Comparison of ENCODE assay signal across 22 cellular contexts in genomic region chr1:110387048-110387748, GRCh38. TPM values are rescaled to one million over a fixed set of nuclear protein-coding genes. Genes with fewer than 3 reads are reported as not detected.
DNase-seq lines count a peak whose midpoint lies in the region; ATAC-seq, FAIRE-seq and TF ChIP-seq lines count a peak whose summit lies in the region.
"Had no signal": no experiment of that assay in that cellular context is flagged by ENCODE, and none has a peak within 500 bp of the region (broad histone marks: within the 10 kb centered on the region; RNA-seq: fewer than 3 reads in every experiment).

No MANE protein-coding gene starts in this region.

- CTCF ChIA-PET in activated CD8-positive, alpha-beta T cell treated with anti-CD3 and anti-CD28 coated beads for 36 hours (lab: Charles Lee) = interaction anchor here (0.9 to 1.8 kb wide), 8 partner anchors 27 to 190 kb away, joined by 3 to 4 read pairs (median 3); no protein-coding TSS in a partner anchor
- CTCF ChIA-PET in activated CD8-positive, alpha-beta T cell treated with anti-CD3 and anti-CD28 coated beads, Interleukin-2, amount 10 ng/mL, durations not matched to agents 7 days and 5 days (lab: Charles Lee) = interaction anchor here (0.7 to 1.9 kb wide), 5 partner anchors 8 to 180 kb away, joined by 3 to 6 read pairs (median 4); no protein-coding TSS in a partner anchor
- CTCF ChIA-PET in A549 (lab: Yijun Ruan, JAX) (interaction anchor here (0.7 to 1.3 kb wide), 4 partner anchors 16 to 299 kb away, joined by 3 to 5 read pairs (median 4); no protein-coding TSS in a partner anchor), GM12878 (lab: Yijun Ruan, JAX) (interaction anchor here (0.6 to 2.8 kb wide), 7 partner anchors 10 to 179 kb away, joined by 3 to 14 read pairs (median 4); no protein-coding TSS in a partner anchor)

- H3K9me3 ChIP-seq in A549 (no peaks in the 10 kb centered on the region), OCI-LY1 (ENCODE audit: low read length) (no peaks in the 10 kb centered on the region), GM12878 (replicated peaks; ENCODE audit: control insufficient read depth, insufficient read depth, low read length) (no peaks in the 10 kb centered on the region), upper lobe of left lung (no peaks in the 10 kb centered on the region)
- H3K9me3 ChIP-seq: BLaER1 had no signal

- no peak overlapping the region for H2AFZ ChIP-seq in OCI-LY1 (ENCODE audit: low read length)
- no peak overlapping the region for H2AFZ ChIP-seq in GM12878 (ENCODE audit: control insufficient read depth, low read depth, low read length)
- H2AFZ ChIP-seq: GM23248 had no signal

- RAD21 ChIA-PET in GM12878 (lab: Charles Lee; ENCODE audit: unreplicated experiment) = interaction anchor here (1.0 to 2.1 kb wide), 4 partner anchors 21 to 49 kb away, joined by 3 to 8 read pairs (median 4); partner anchors contain the start of gene RBM15

- no peaks in the 10 kb centered on the region for H3K27me3 Mint-ChIP-seq in activated CD8-positive, alpha-beta T cell treated with anti-CD3 and anti-CD28 coated beads for 36 hours
- H3K27me3 Mint-ChIP-seq in activated CD8-positive, alpha-beta T cell treated with anti-CD3 and anti-CD28 coated beads, Interleukin-2, amount 10 ng/mL, durations not matched to agents 7 days and 5 days (ENCODE audit: low read depth) = no peaks in the 10 kb centered on the region
- peaks cover 1 to 2% (median 2%) of the 10 kb centered on the region in 3 donors for H3K27me3 Mint-ChIP-seq in immature natural killer cell (ENCODE audit: low read depth in 3 of 3)

- no peak for TF ChIP-seq CTCF in activated CD8-positive, alpha-beta T cell treated with anti-CD3 and anti-CD28 coated beads for 36 hours (IDR thresholded peaks at IDR 0.05)
- TF ChIP-seq CTCF in A549 (IDR thresholded peaks at IDR 0.05) (no peak), OCI-LY1 (IDR thresholded peaks at IDR 0.05; ENCODE audit: low read length) (no peak), GM12878 (IDR thresholded peaks at IDR 0.05 in 2 of 3, conservative IDR thresholded peaks at IDR 0.05 in 1 of 3; ENCODE audit: control insufficient read depth in 2 of 3, extremely low read depth in 1 of 3, insufficient read depth in 1 of 3, low read depth in 3 of 3, low read length in 3 of 3) (no peak), upper lobe of left lung (IDR thresholded peaks at IDR 0.05) (no peak)

- H3K27ac ChIP-seq in A549 = no peak overlapping the region; a peak in 1 of 6 replicates
- H3K27ac ChIP-seq in OCI-LY1 (ENCODE audit: low read depth, low read length, poor library complexity, severe bottlenecking) = peak overlapping the region; percentile 85
- no peak overlapping the region for H3K27ac ChIP-seq in GM12878 (ENCODE audit: control insufficient read depth, insufficient read depth)
- no peak overlapping the region for H3K27ac ChIP-seq in upper lobe of left lung
- H3K27ac ChIP-seq: BLaER1, GM23248 had no signal

- no TSS peak for BruUV-seq in GM12878 (replicated peaks; lab: Mats Ljungman, UMichigan)

- peak; percentile 34 for ATAC-seq in activated CD8-positive, alpha-beta T cell treated with anti-CD3 and anti-CD28 coated beads for 36 hours
- ATAC-seq in activated CD8-positive, alpha-beta T cell treated with anti-CD3 and anti-CD28 coated beads, Interleukin-2, amount 10 ng/mL, durations not matched to agents 7 days and 5 days = no peak
- no peak for ATAC-seq in A549
- no peak for ATAC-seq in GM12878
- ATAC-seq in upper lobe of left lung (ENCODE audit: low FRiP score in 2 of 2) = no peak
- ATAC-seq: CD8-positive, alpha-beta T cell; Panc1 had no signal

- TF ChIP-seq RAD21 in A549 (conservative IDR thresholded peaks at IDR 0.05 in 1 of 2, IDR thresholded peaks at IDR 0.05 in 1 of 2) (no peak), GM12878 (IDR thresholded peaks at IDR 0.05; ENCODE audit: insufficient read depth, low read depth, low read length) (no peak)

- DNase-seq in activated CD8-positive, alpha-beta T cell treated with anti-CD3 and anti-CD28 coated beads for 36 hours = no peak
- DNase-seq in activated CD8-positive, alpha-beta T cell treated with anti-CD3 and anti-CD28 coated beads, Interleukin-2, amount 10 ng/mL, durations not matched to agents 7 days and 5 days = no peak
- no peak for DNase-seq in A549 (ENCODE audit: low read depth in 1 of 2, low spot score in 1 of 2)
- no peak for DNase-seq in GM12878 (ENCODE audit: low read depth, low spot score)
- DNase-seq in immature natural killer cell = no peak
- DNase-seq in RCC 7860 (ENCODE audit: low spot score) = no peak
- no peak for DNase-seq in upper lobe of left lung
- DNase-seq: 8988T; CD8-positive, alpha-beta T cell; DMS79; GM23248; HCEC 1CT; KG1; NCI-H1436 treated with DMSO at 0.1 percent for 48 hours; NCI-H2029 treated with DMSO at 0.1 percent for 48 hours; NCI-H2171 treated with DMSO at 0.1 percent for 48 hours; NCI-H748 treated with DMSO at 0.1 percent for 48 hours; Right ventricle myocardium superior had no signal

- WGBS in A549 (ENCODE audit: missing lambda C conversion rate) = 100% methylated on average over 1 of the region's 1 CpG
- whole genome bisulfite sequencing in GM12878 (ENCODE audit: insufficient coverage, insufficient replicate concordance, low lambda C conversion rate, missing lambda C conversion rate) = 100% methylated on average over 1 of the region's 1 CpG
- 100% methylated on average over 1 of the region's 1 CpG for WGBS in upper lobe of left lung, 2 donors

- no peaks in the 10 kb centered on the region for H3K9me3 Mint-ChIP-seq in activated CD8-positive, alpha-beta T cell treated with anti-CD3 and anti-CD28 coated beads for 36 hours
- no peaks in the 10 kb centered on the region for H3K9me3 Mint-ChIP-seq in activated CD8-positive, alpha-beta T cell treated with anti-CD3 and anti-CD28 coated beads, Interleukin-2, amount 10 ng/mL, durations not matched to agents 7 days and 5 days (ENCODE audit: insufficient read depth)
- H3K9me3 Mint-ChIP-seq in immature natural killer cell = no peaks in the 10 kb centered on the region
- H3K9me3 Mint-ChIP-seq: CD8-positive, alpha-beta T cell had no signal

- no peaks in the 10 kb centered on the region for H3F3A ChIP-seq in OCI-LY1 (ENCODE audit: insufficient read depth, low read length)

- in situ Hi-C loops in GM12878 (cut with MboI) = no loop called here

- TF ChIP-seq EP300 in A549 (IDR thresholded peaks at IDR 0.05) (no peak), GM12878 (IDR thresholded peaks at IDR 0.05; ENCODE audit: borderline replicate concordance in 1 of 2, control insufficient read depth in 1 of 2, low read depth in 2 of 2, low read length in 2 of 2) (no peak), upper lobe of left lung (IDR thresholded peaks at IDR 0.05) (no peak)

- no peak overlapping the region for H3K27ac Mint-ChIP-seq in activated CD8-positive, alpha-beta T cell treated with anti-CD3 and anti-CD28 coated beads for 36 hours
- no peak overlapping the region for H3K27ac Mint-ChIP-seq in activated CD8-positive, alpha-beta T cell treated with anti-CD3 and anti-CD28 coated beads, Interleukin-2, amount 10 ng/mL, durations not matched to agents 7 days and 5 days
- H3K27ac Mint-ChIP-seq in immature natural killer cell = peak overlapping the region in 1 of 6 donors; percentile 72
- H3K27ac Mint-ChIP-seq: CD8-positive, alpha-beta T cell had no signal

- H3K9me2 ChIP-seq in OCI-LY1 (ENCODE audit: low read depth, low read length) = no peaks in the 10 kb centered on the region

- TF ChIP-seq POLR2A in A549 (IDR thresholded peaks at IDR 0.05; ENCODE audit: low read length) = no peak
- TF ChIP-seq POLR2A in GM12878 (IDR thresholded peaks at IDR 0.05; ENCODE audit: low read depth, low read length) = no peak
- no peak for TF ChIP-seq POLR2A in upper lobe of left lung (IDR thresholded peaks at IDR 0.05)

- H4K20me1 ChIP-seq in OCI-LY1 (ENCODE audit: insufficient read depth, low read length) = no peaks in the 10 kb centered on the region
- H4K20me1 ChIP-seq in GM12878 (ENCODE audit: control insufficient read depth, insufficient read depth) = no peaks in the 10 kb centered on the region
- H4K20me1 ChIP-seq: BLaER1 had no signal

- peak overlapping the region; percentile 90 for H3K4me2 ChIP-seq in A549
- no peak overlapping the region; the same call in 1 of the 2 replicates for H3K4me2 ChIP-seq in OCI-LY1 (ENCODE audit: low read length)
- no peak overlapping the region for H3K4me2 ChIP-seq in GM12878 (ENCODE audit: control insufficient read depth, insufficient read depth)
- H3K4me2 ChIP-seq: BLaER1 had no signal

- H3K79me2 ChIP-seq in OCI-LY1 (ENCODE audit: insufficient read depth, low read length) (no peaks in the 10 kb centered on the region), GM12878 (ENCODE audit: control insufficient read depth, insufficient read depth, low read length) (no peaks in the 10 kb centered on the region)

- H3K4me3 ChIP-seq in A549 = no peak overlapping the region
- no peak overlapping the region for H3K4me3 ChIP-seq in OCI-LY1 (ENCODE audit: low read depth, low read length, poor library complexity, severe bottlenecking)
- H3K4me3 ChIP-seq in GM12878 = no peak overlapping the region
- H3K4me3 ChIP-seq in upper lobe of left lung = no peak overlapping the region
- H3K4me3 ChIP-seq: BLaER1, GM23248 had no signal

- H3K27me3 ChIP-seq in OCI-LY1 (ENCODE audit: insufficient read depth, low read length) (no peaks in the 10 kb centered on the region), GM12878 (replicated peaks in 1 of 2; ENCODE audit: control insufficient read depth in 2 of 2, insufficient read depth in 2 of 2, low read length in 1 of 2) (no peaks in the 10 kb centered on the region), upper lobe of left lung (no peaks in the 10 kb centered on the region)
- H3K27me3 ChIP-seq: BLaER1 had no signal

- no peak overlapping the region for H3K4me3 Mint-ChIP-seq in activated CD8-positive, alpha-beta T cell treated with anti-CD3 and anti-CD28 coated beads for 36 hours
- H3K4me3 Mint-ChIP-seq in activated CD8-positive, alpha-beta T cell treated with anti-CD3 and anti-CD28 coated beads, Interleukin-2, amount 10 ng/mL, durations not matched to agents 7 days and 5 days = no peak overlapping the region
- H3K4me3 Mint-ChIP-seq in immature natural killer cell = no peak overlapping the region
- H3K4me3 Mint-ChIP-seq: CD8-positive, alpha-beta T cell had no signal

- POLR2A ChIA-PET in activated CD8-positive, alpha-beta T cell treated with anti-CD3 and anti-CD28 coated beads for 36 hours (lab: Charles Lee) = interaction anchor here (1.3 kb wide), 1 partner anchor 47 kb away, joined by 6 read pairs; no protein-coding TSS in a partner anchor
- POLR2A ChIA-PET in activated CD8-positive, alpha-beta T cell treated with anti-CD3 and anti-CD28 coated beads, Interleukin-2, amount 10 ng/mL, durations not matched to agents 7 days and 5 days (lab: Charles Lee) = interaction anchor here (1.1 kb wide), 1 partner anchor 49 kb away, joined by 5 read pairs; no protein-coding TSS in a partner anchor
- POLR2A ChIA-PET in A549 (lab: Yijun Ruan, JAX) = no interaction called here
- POLR2A ChIA-PET in GM12878 (lab: Charles Lee) = interaction anchor here (0.6 to 2.1 kb wide), 5 partner anchors 19 to 48 kb away, joined by 3 to 10 read pairs (median 3); partner anchors contain the start of genes LAMTOR5 and RBM15

- H3K9ac ChIP-seq in OCI-LY1 (ENCODE audit: low read length) = no peak overlapping the region
- no peak overlapping the region for H3K9ac ChIP-seq in GM12878 (ENCODE audit: control insufficient read depth, insufficient read depth, low read length)
- H3K9ac ChIP-seq: BLaER1, GM23248 had no signal

- H3K36me3 Mint-ChIP-seq in activated CD8-positive, alpha-beta T cell treated with anti-CD3 and anti-CD28 coated beads for 36 hours (ENCODE audit: low read depth) = peaks cover 7% of the 10 kb centered on the region
- peaks cover 22% of the 10 kb centered on the region for H3K36me3 Mint-ChIP-seq in activated CD8-positive, alpha-beta T cell treated with anti-CD3 and anti-CD28 coated beads, Interleukin-2, amount 10 ng/mL, durations not matched to agents 7 days and 5 days (ENCODE audit: low read depth)
- no peaks in the 10 kb centered on the region for H3K36me3 Mint-ChIP-seq in immature natural killer cell
- H3K36me3 Mint-ChIP-seq: CD8-positive, alpha-beta T cell had no signal

- FAIRE-seq in A549 (lab: Jason Lieb, UNC) (no peak), GM12878 (lab: Jason Lieb, UNC) (no peak), RCC 7860 (lab: Jason Lieb, UNC) (no peak)
- FAIRE-seq: GM18507 had no signal

- intact Hi-C loops in activated CD8-positive, alpha-beta T cell treated with anti-CD3 and anti-CD28 coated beads for 36 hours (cut with micrococcal nuclease) = no loop called here
- intact Hi-C loops in GM12878 (cut with micrococcal nuclease; ENCODE audit: unreplicated experiment) = no loop called here

- H3K36me3 ChIP-seq in OCI-LY1 (ENCODE audit: insufficient read depth, low read length) (peaks cover 13% of the 10 kb centered on the region), GM12878 (ENCODE audit: control insufficient read depth in 2 of 2, insufficient read depth in 2 of 2, low read length in 1 of 2) (no peaks in the 10 kb centered on the region), upper lobe of left lung (no peaks in the 10 kb centered on the region)

- H3K4me1 ChIP-seq in A549 (peaks cover 63% of the 10 kb centered on the region), OCI-LY1 (ENCODE audit: insufficient read depth, low read length, severe bottlenecking) (peaks cover 80% of the 10 kb centered on the region), GM12878 (ENCODE audit: control insufficient read depth, insufficient read depth, low read length) (peaks cover 25% of the 10 kb centered on the region), upper lobe of left lung (peaks cover 0 to 14% (median 10%) of the 10 kb centered on the region in 4 donors)

- peaks cover 15% of the 10 kb centered on the region for H3K4me1 Mint-ChIP-seq in activated CD8-positive, alpha-beta T cell treated with anti-CD3 and anti-CD28 coated beads for 36 hours (ENCODE audit: low read depth)
- peaks cover 16% of the 10 kb centered on the region for H3K4me1 Mint-ChIP-seq in activated CD8-positive, alpha-beta T cell treated with anti-CD3 and anti-CD28 coated beads, Interleukin-2, amount 10 ng/mL, durations not matched to agents 7 days and 5 days (ENCODE audit: low read depth)
- H3K4me1 Mint-ChIP-seq in immature natural killer cell = peaks cover 25 to 28% of the 10 kb centered on the region in 2 donors

- SMC1A ChIA-PET in GM12878 (lab: Charles Lee; ENCODE audit: uncharacterized antibody, unreplicated experiment) = interaction anchor here (0.6 to 2.1 kb wide), 11 partner anchors 9 to 183 kb away, joined by 3 to 7 read pairs (median 3); partner anchors contain the start of gene RBM15

RNA-seq across cellular contexts. Expression of gene SLC16A4, which starts 3.6 kb away (rescaled TPM):
- total RNA-seq in activated CD8-positive, alpha-beta T cell treated with anti-CD3 and anti-CD28 coated beads for 36 hours = under 1 TPM; 0.27 to 0.51 TPM
- under 1 TPM; 0.23 to 0.26 TPM for total RNA-seq in activated CD8-positive, alpha-beta T cell treated with anti-CD3 and anti-CD28 coated beads, Interleukin-2, amount 10 ng/mL, durations not matched to agents 7 days and 5 days
- polyA plus RNA-seq in A549 (2011; rRNA removed) = 176 and 188 TPM in 2 replicates
- polyA plus RNA-seq in A549 (2012; cell fraction: cytosol; rRNA removed) = 15.3 and 21.3 TPM in 2 replicates
- 7.4 and 12.9 TPM in 2 replicates for polyA plus RNA-seq in A549 (2012; cell fraction: nucleus; rRNA removed)
- polyA plus RNA-seq in A549 (2017; fragmentation: RNase III; extraction: RNeasy Plus Mini Kit Qiagen cat#74134 plus additional on column Dnase treatment) = 47.2 to 71.8 TPM (median 61.0 TPM) in 3 replicates
- polyA minus RNA-seq in A549 (2011; rRNA and poly(A)+ RNA removed) = 96.7 and 113 TPM in 2 replicates
- total RNA-seq in GM12878 (2013; cell fraction: nucleolus; rRNA removed) = 2.3 and 3.2 TPM in 2 replicates
- 0.17 and 0.22 TPM in 2 replicates for total RNA-seq in GM12878 (2014; rRNA removed)
- 0.09 and 0.13 TPM in 2 replicates for total RNA-seq in GM12878 (2014; rRNA removed; fragmentation: Illumina TruSeq; extraction: Trizol)
- not detected in 2 replicates for total RNA-seq in GM12878 (2021)
- polyA plus RNA-seq in GM12878 (2011; ENCODE audit: low read depth) = 0.39 TPM
- polyA plus RNA-seq in GM12878 (2011; rRNA removed) = 0.57 and 0.95 TPM in 2 replicates
- 0.18 and 0.27 TPM in 2 replicates for polyA plus RNA-seq in GM12878 (2011; cell fraction: cytosol; rRNA removed)
- 0.44 and 0.76 TPM in 2 replicates for polyA plus RNA-seq in GM12878 (2011; cell fraction: nucleus; rRNA removed)
- polyA plus RNA-seq in GM12878 (2012) = 0.48 and 0.62 TPM in 2 replicates
- polyA plus RNA-seq in GM12878 (2014; fragmentation: Illumina TruSeq; extraction: Trizol) = 0.26 and 0.52 TPM in 2 replicates
- polyA plus RNA-seq in GM12878 (2014; fragmentation: Nextera tagmentation; extraction: Ambion mirVana) = under 1 TPM; 0.15 to 0.45 TPM
- 0.08 and 0.26 TPM in 2 replicates for polyA plus RNA-seq in GM12878 (2014; rRNA removed)
- 1 to 10 TPM; 2.1 to 2.2 TPM for polyA plus RNA-seq in GM12878 (2016; fragmentation: Nextera tagmentation; extraction: Ambion mirVana)
- polyA minus RNA-seq in GM12878 (2011; rRNA and poly(A)+ RNA removed) = 0.36 and 0.88 TPM in 2 replicates
- polyA minus RNA-seq in GM12878 (2011; cell fraction: cytosol; rRNA and poly(A)+ RNA removed) = not detected in 2 replicates
- 0.38 TPM in 1 of 2 replicates, not detected in the other for polyA minus RNA-seq in GM12878 (2011; cell fraction: nucleus; rRNA and poly(A)+ RNA removed)
- polyA plus RNA-seq in immature natural killer cell = under 1 TPM in 1 of 3 donors, not detected in 2; 0.80 TPM
- total RNA-seq in upper lobe of left lung = 10 to 100 TPM in 4 of 6 donors, 1 to 10 TPM in 2; 7.8 to 23.0 (median 15.4) TPM

RNA-seq across cellular contexts. Expression of gene LAMTOR5, which starts 20.3 kb away (rescaled TPM):
- total RNA-seq in activated CD8-positive, alpha-beta T cell treated with anti-CD3 and anti-CD28 coated beads for 36 hours = 100 to 1,000 TPM; 154 to 160 TPM
- 100 to 1,000 TPM; 123 TPM for total RNA-seq in activated CD8-positive, alpha-beta T cell treated with anti-CD3 and anti-CD28 coated beads, Interleukin-2, amount 10 ng/mL, durations not matched to agents 7 days and 5 days
- polyA plus RNA-seq in A549 (2011; rRNA removed) = 256 and 314 TPM in 2 replicates
- polyA plus RNA-seq in A549 (2012; cell fraction: cytosol; rRNA removed) = 293 and 304 TPM in 2 replicates
- polyA plus RNA-seq in A549 (2012; cell fraction: nucleus; rRNA removed) = 86.8 and 153 TPM in 2 replicates
- 217 to 254 TPM (median 251 TPM) in 3 replicates for polyA plus RNA-seq in A549 (2017; fragmentation: RNase III; extraction: RNeasy Plus Mini Kit Qiagen cat#74134 plus additional on column Dnase treatment)
- 59.2 and 75.3 TPM in 2 replicates for polyA minus RNA-seq in A549 (2011; rRNA and poly(A)+ RNA removed)
- 36.9 and 39.1 TPM in 2 replicates for total RNA-seq in GM12878 (2013; cell fraction: nucleolus; rRNA removed)
- total RNA-seq in GM12878 (2014; rRNA removed) = 156 and 170 TPM in 2 replicates
- total RNA-seq in GM12878 (2014; rRNA removed; fragmentation: Illumina TruSeq; extraction: Trizol) = 64.1 and 65.9 TPM in 2 replicates
- 123 and 132 TPM in 2 replicates for total RNA-seq in GM12878 (2021)
- polyA plus RNA-seq in GM12878 (2011; ENCODE audit: low read depth) = 589 TPM
- 418 and 444 TPM in 2 replicates for polyA plus RNA-seq in GM12878 (2011; rRNA removed)
- polyA plus RNA-seq in GM12878 (2011; cell fraction: cytosol; rRNA removed) = 364 and 484 TPM in 2 replicates
- 91.8 and 159 TPM in 2 replicates for polyA plus RNA-seq in GM12878 (2011; cell fraction: nucleus; rRNA removed)
- polyA plus RNA-seq in GM12878 (2012) = 261 and 302 TPM in 2 replicates
- 157 and 164 TPM in 2 replicates for polyA plus RNA-seq in GM12878 (2014; fragmentation: Illumina TruSeq; extraction: Trizol)
- polyA plus RNA-seq in GM12878 (2014; fragmentation: Nextera tagmentation; extraction: Ambion mirVana) = 100 to 1,000 TPM; 474 to 613 TPM
- polyA plus RNA-seq in GM12878 (2014; rRNA removed) = 289 and 299 TPM in 2 replicates
- polyA plus RNA-seq in GM12878 (2016; fragmentation: Nextera tagmentation; extraction: Ambion mirVana) = 100 to 1,000 TPM; 332 to 351 TPM
- 99.3 and 113 TPM in 2 replicates for polyA minus RNA-seq in GM12878 (2011; rRNA and poly(A)+ RNA removed)
- 35.9 and 39.6 TPM in 2 replicates for polyA minus RNA-seq in GM12878 (2011; cell fraction: cytosol; rRNA and poly(A)+ RNA removed)
- 32.1 and 32.4 TPM in 2 replicates for polyA minus RNA-seq in GM12878 (2011; cell fraction: nucleus; rRNA and poly(A)+ RNA removed)
- 100 to 1,000 TPM; 254 to 387 (median 277) TPM for polyA plus RNA-seq in immature natural killer cell
- 100 to 1,000 TPM in 3 of 6 donors, 10 to 100 TPM in 3; 26.5 to 130 (median 89.9) TPM for total RNA-seq in upper lobe of left lung

RNA-seq across cellular contexts. Expression of gene RBM15, which starts 48.0 kb away (rescaled TPM):
- 10 to 100 TPM; 70.8 to 72.5 TPM for total RNA-seq in activated CD8-positive, alpha-beta T cell treated with anti-CD3 and anti-CD28 coated beads for 36 hours
- total RNA-seq in activated CD8-positive, alpha-beta T cell treated with anti-CD3 and anti-CD28 coated beads, Interleukin-2, amount 10 ng/mL, durations not matched to agents 7 days and 5 days = 10 to 100 TPM; 72.0 to 75.5 TPM
- polyA plus RNA-seq in A549 (2011; rRNA removed) = 14.0 and 15.0 TPM in 2 replicates
- 6.8 and 8.0 TPM in 2 replicates for polyA plus RNA-seq in A549 (2012; cell fraction: cytosol; rRNA removed)
- 8.3 and 9.2 TPM in 2 replicates for polyA plus RNA-seq in A549 (2012; cell fraction: nucleus; rRNA removed)
- polyA plus RNA-seq in A549 (2017; fragmentation: RNase III; extraction: RNeasy Plus Mini Kit Qiagen cat#74134 plus additional on column Dnase treatment) = 8.0 to 8.7 TPM (median 8.2 TPM) in 3 replicates
- 67.6 and 83.1 TPM in 2 replicates for polyA minus RNA-seq in A549 (2011; rRNA and poly(A)+ RNA removed)
- 214 and 247 TPM in 2 replicates for total RNA-seq in GM12878 (2013; cell fraction: nucleolus; rRNA removed)
- 62.5 and 63.2 TPM in 2 replicates for total RNA-seq in GM12878 (2014; rRNA removed)
- total RNA-seq in GM12878 (2014; rRNA removed; fragmentation: Illumina TruSeq; extraction: Trizol) = 44.4 and 47.3 TPM in 2 replicates
- total RNA-seq in GM12878 (2021) = 47.8 and 51.6 TPM in 2 replicates
- 8.2 TPM for polyA plus RNA-seq in GM12878 (2011; ENCODE audit: low read depth)
- polyA plus RNA-seq in GM12878 (2011; rRNA removed) = 25.6 and 31.2 TPM in 2 replicates
- polyA plus RNA-seq in GM12878 (2011; cell fraction: cytosol; rRNA removed) = 32.2 and 32.8 TPM in 2 replicates
- polyA plus RNA-seq in GM12878 (2011; cell fraction: nucleus; rRNA removed) = 43.3 and 43.7 TPM in 2 replicates
- polyA plus RNA-seq in GM12878 (2012) = 14.8 and 17.7 TPM in 2 replicates
- 11.3 and 15.6 TPM in 2 replicates for polyA plus RNA-seq in GM12878 (2014; fragmentation: Illumina TruSeq; extraction: Trizol)
- polyA plus RNA-seq in GM12878 (2014; fragmentation: Nextera tagmentation; extraction: Ambion mirVana) = 1 to 10 TPM; 3.1 to 3.6 TPM
- polyA plus RNA-seq in GM12878 (2014; rRNA removed) = 26.7 and 27.0 TPM in 2 replicates
- 10 to 100 TPM; 25.1 to 26.4 TPM for polyA plus RNA-seq in GM12878 (2016; fragmentation: Nextera tagmentation; extraction: Ambion mirVana)
- polyA minus RNA-seq in GM12878 (2011; rRNA and poly(A)+ RNA removed) = 141 and 217 TPM in 2 replicates
- polyA minus RNA-seq in GM12878 (2011; cell fraction: cytosol; rRNA and poly(A)+ RNA removed) = 43.8 and 44.7 TPM in 2 replicates
- 156 and 252 TPM in 2 replicates for polyA minus RNA-seq in GM12878 (2011; cell fraction: nucleus; rRNA and poly(A)+ RNA removed)
- polyA plus RNA-seq in immature natural killer cell = 10 to 100 TPM in 1 of 3 donors, 1 to 10 TPM in 2; 5.7 to 14.4 (median 10.0) TPM
- 10 to 100 TPM; 20.7 to 85.9 (median 36.2) TPM for total RNA-seq in upper lobe of left lung
